ENCODE assay signal across 24 cellular contexts in the genomic region with DNA sequence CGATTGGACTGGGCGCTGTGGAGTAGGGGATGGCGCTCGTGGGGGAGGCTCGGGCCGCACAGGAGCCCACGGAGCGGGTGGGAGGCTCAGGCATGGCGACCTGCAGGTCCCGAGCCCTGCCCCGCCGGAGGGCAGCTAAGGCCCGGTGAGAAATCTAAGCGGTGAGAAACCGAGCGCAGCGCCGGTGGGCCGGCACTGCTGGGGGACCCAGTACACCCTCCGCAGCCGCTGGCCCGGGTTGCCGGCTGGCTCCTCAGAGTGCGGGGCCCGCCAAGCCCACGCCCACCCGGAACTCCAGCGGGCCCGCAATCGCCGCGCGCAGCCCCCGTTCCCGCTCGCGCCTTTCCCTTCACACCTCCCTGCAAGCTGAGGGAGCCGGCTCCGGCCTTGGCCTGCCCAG. TPM values are rescaled to one million over a fixed set of nuclear protein-coding genes. Genes with fewer than 3 reads are reported as not detected.
DNase-seq lines count a peak whose midpoint lies in the region; ATAC-seq, FAIRE-seq and TF ChIP-seq lines count a peak whose summit lies in the region.
"Had no signal": no experiment of that assay in that cellular context is flagged by ENCODE, and none has a peak within 500 bp of the region (broad histone marks: within the 10 kb centered on the region; RNA-seq: fewer than 3 reads in every experiment).

No MANE protein-coding gene starts in this region.

- POLR2A ChIA-PET in K562 (lab: Yijun Ruan, JAX): no interaction called here

- no peaks in the 10 kb centered on the region for H3K79me2 ChIP-seq in K562 (ENCODE audit: control insufficient read depth, insufficient read depth, low read length)

- H3K4me1 ChIP-seq in right cardiac atrium (ENCODE audit: control insufficient read depth, insufficient read depth, low read length): no peaks in the 10 kb centered on the region
- no peaks in the 10 kb centered on the region for H3K4me1 ChIP-seq in right atrium auricular region
- no peaks in the 10 kb centered on the region; a peak in 1 of 5 replicates for H3K4me1 ChIP-seq in K562 (replicated peaks in 1 of 2; ENCODE audit: control insufficient read depth in 2 of 2, insufficient read depth in 2 of 2, low read length in 2 of 2)
- no peaks in the 10 kb centered on the region for H3K4me1 ChIP-seq in testis
- H3K4me1 ChIP-seq: A549, BE2C had no signal

- in situ Hi-C loops in K562 (cut with MboI): no loop called here

- no peak overlapping the region for H3K9ac ChIP-seq in K562 (ENCODE audit: insufficient read depth in 1 of 2, low read depth in 2 of 2, low read length in 2 of 2)
- H3K9ac ChIP-seq: BLaER1 treated with 17β-estradiol and CSF1 and Interleukin-3, amounts not matched to agents 10 nM and 100 nM had no signal

- H4K20me1 ChIP-seq in K562 (replicated peaks; ENCODE audit: control insufficient read depth, insufficient read depth, low read length): no peaks in the 10 kb centered on the region
- H4K20me1 ChIP-seq: BLaER1 treated with 17β-estradiol and CSF1 and Interleukin-3, amounts not matched to agents 10 nM and 100 nM had no signal

- H3K9me1 ChIP-seq in K562 (ENCODE audit: control insufficient read depth, insufficient read depth, low read length): no peaks in the 10 kb centered on the region

- intact Hi-C loops in right cardiac atrium (cut with DNase I) (no loop called here), K562 (cut with micrococcal nuclease) (no loop called here), testis (cut with DNase I; ENCODE audit: low total_unique reads) (no loop called here)

- H3K27me3 ChIP-seq in right cardiac atrium (ENCODE audit: control insufficient read depth, insufficient read depth): no peaks in the 10 kb centered on the region
- H3K27me3 ChIP-seq in right atrium auricular region: no peaks in the 10 kb centered on the region
- H3K27me3 ChIP-seq in K562 (ENCODE audit: control insufficient read depth in 2 of 2, insufficient read depth in 2 of 2, low read length in 2 of 2): no peaks in the 10 kb centered on the region
- no peaks in the 10 kb centered on the region for H3K27me3 ChIP-seq in testis
- H3K27me3 ChIP-seq: BE2C; BLaER1 treated with 17β-estradiol and CSF1 and Interleukin-3, amounts not matched to agents 10 nM and 100 nM had no signal

- WGBS in right cardiac atrium: 98% methylated on average over 39 of the region's 39 CpGs
- WGBS in K562 (ENCODE audit: insufficient coverage, low coverage, missing lambda C conversion rate): 93% methylated on average over 22 of the region's 39 CpGs
- WGBS in testis, 2 donors: 77% methylated on average over 39 of the region's 39 CpGs; no CpG with 5 or more reads in 1 of the 2 donors

- CTCF ChIA-PET in K562 (lab: Yijun Ruan, JAX; ENCODE audit: low intra/inter-chr PET ratio): no interaction called here

- no peak for TF ChIP-seq EP300 in K562 (IDR thresholded peaks at IDR 0.05; ENCODE audit: low read length)

- no peak overlapping the region for H3K4me3 ChIP-seq in right cardiac atrium (ENCODE audit: low read length)
- no peak overlapping the region for H3K4me3 ChIP-seq in right atrium auricular region
- no peak overlapping the region for H3K4me3 ChIP-seq in K562
- H3K4me3 ChIP-seq in testis: peak overlapping the region; percentile 51 to 52
- H3K4me3 ChIP-seq: A549; BLaER1 treated with 17β-estradiol and CSF1 and Interleukin-3, amounts not matched to agents 10 nM and 100 nM; GM12878 had no signal

- H3K9me3 ChIP-seq in right cardiac atrium (ENCODE audit: control insufficient read depth, low read length) (no peaks in the 10 kb centered on the region), right atrium auricular region (no peaks in the 10 kb centered on the region), K562 (replicated peaks; ENCODE audit: control insufficient read depth, insufficient read depth, low read depth, low read length) (no peaks in the 10 kb centered on the region), testis (no peaks in the 10 kb centered on the region)
- H3K9me3 ChIP-seq: A549, BE2C had no signal

- TF ChIP-seq RAD21 in K562 (CRISPR knock-in tag; conservative IDR thresholded peaks at IDR 0.05 in 1 of 2, IDR thresholded peaks at IDR 0.05 in 1 of 2): no peak

- BruUV-seq in K562 (replicated peaks; lab: Mats Ljungman, UMichigan): no TSS peak

- H3K4me2 ChIP-seq in K562 (ENCODE audit: insufficient read depth, low read length): no peak overlapping the region
- H3K4me2 ChIP-seq: A549; BLaER1 treated with 17β-estradiol and CSF1 and Interleukin-3, amounts not matched to agents 10 nM and 100 nM had no signal

- H3K36me3 ChIP-seq in right atrium auricular region (no peaks in the 10 kb centered on the region), K562 (ENCODE audit: control insufficient read depth, insufficient read depth, low read length) (no peaks in the 10 kb centered on the region), testis (ENCODE audit: low read depth, missing control alignments) (no peaks in the 10 kb centered on the region)
- H3K36me3 ChIP-seq: BE2C; BLaER1 treated with 17β-estradiol and CSF1 and Interleukin-3, amounts not matched to agents 10 nM and 100 nM had no signal

- no peak for FAIRE-seq in K562 (lab: Jason Lieb, UNC)
- FAIRE-seq: A549, D721Med, GM12878, GM19239 had no signal

- TF ChIP-seq POLR2A in K562 (conservative IDR thresholded peaks at IDR 0.05) (no peak), testis (IDR thresholded peaks at IDR 0.05) (no peak)

- H2AFZ ChIP-seq in K562 (ENCODE audit: low read depth, low read length): no peak overlapping the region

- H3K27ac ChIP-seq in right cardiac atrium (ENCODE audit: low read length): no peak overlapping the region
- H3K27ac ChIP-seq in right atrium auricular region: no peak overlapping the region
- no peak overlapping the region for H3K27ac ChIP-seq in K562 (ENCODE audit: extremely low read depth, low read depth, low read length)
- H3K27ac ChIP-seq in testis: no peak overlapping the region
- H3K27ac ChIP-seq: A549; BLaER1 treated with 17β-estradiol and CSF1 and Interleukin-3, amounts not matched to agents 10 nM and 100 nM had no signal

- TF ChIP-seq CTCF in right atrium auricular region (IDR thresholded peaks at IDR 0.05) (no peak), K562 (IDR thresholded peaks at IDR 0.05 in 2 of 3, conservative IDR thresholded peaks at IDR 0.05 in 1 of 3; ENCODE audit: insufficient read depth in 2 of 3, low read depth in 1 of 3, low read length in 3 of 3) (no peak), testis (IDR thresholded peaks at IDR 0.05) (no peak)

- DNase-seq in right cardiac atrium (peak in 2 of 3 donors; percentile 41 to 49), right atrium auricular region (ENCODE audit: low spot score) (no peak), K562 (ENCODE audit: extremely low read depth in 1 of 4, low spot score in 3 of 4) (no peak), testis (peak; percentile 18), hippocampal formation (lab: John Stamatoyannopoulos, UW) (no peak)
- DNase-seq: 8988T; ACHN; AML-193; BE2C; CD4-positive, alpha-beta T cell; CD8-positive, alpha-beta memory T cell; DMS 273 treated with DMSO at 0.1 percent for 48 hours; DMS79; EL; GDM1; GOT3; H7 had no signal

- no peak for ATAC-seq in right cardiac atrium
- no peak for ATAC-seq in K562
- no peak for ATAC-seq in GM19467 (IDR thresholded peaks at IDR 0.05; ENCODE audit: unreplicated experiment)
- ATAC-seq: A549, GM12878, HCT116 had no signal

TF ChIP-seq in K562, 482 proteins besides CTCF, POLR2A, EP300 and RAD21 (continues in another document):
- TF ChIP-seq XRCC4 (IDR thresholded peaks at IDR 0.05; ENCODE audit: extremely low read depth, insufficient read depth, insufficient read length): no peak
- no peak for TF ChIP-seq RB1 (IDR thresholded peaks at IDR 0.05; ENCODE audit: low read depth)
- TF ChIP-seq, protein P1, sequence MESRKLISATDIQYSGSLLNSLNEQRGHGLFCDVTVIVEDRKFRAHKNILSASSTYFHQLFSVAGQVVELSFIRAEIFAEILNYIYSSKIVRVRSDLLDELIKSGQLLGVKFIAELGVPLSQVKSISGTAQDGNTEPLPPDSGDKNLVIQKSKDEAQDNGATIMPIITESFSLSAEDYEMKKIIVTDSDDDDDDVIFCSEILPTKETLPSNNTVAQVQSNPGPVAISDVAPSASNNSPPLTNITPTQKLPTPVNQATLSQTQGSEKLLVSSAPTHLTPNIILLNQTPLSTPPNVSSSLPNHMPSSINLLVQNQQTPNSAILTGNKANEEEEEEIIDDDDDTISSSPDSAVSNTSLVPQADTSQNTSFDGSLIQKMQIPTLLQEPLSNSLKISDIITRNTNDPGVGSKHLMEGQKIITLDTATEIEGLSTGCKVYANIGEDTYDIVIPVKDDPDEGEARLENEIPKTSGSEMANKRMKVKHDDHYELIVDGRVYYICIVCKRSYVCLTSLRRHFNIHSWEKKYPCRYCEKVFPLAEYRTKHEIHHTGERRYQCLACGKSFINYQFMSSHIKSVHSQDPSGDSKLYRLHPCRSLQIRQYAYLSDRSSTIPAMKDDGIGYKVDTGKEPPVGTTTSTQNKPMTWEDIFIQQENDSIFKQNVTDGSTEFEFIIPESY (CRISPR knock-in tag; IDR thresholded peaks at IDR 0.05): peak; percentile 58; the same call in 1 of the 2 replicates

RNA-seq across cellular contexts. Expression of a gene that starts 59.7 kb away (rescaled TPM):
- total RNA-seq in right cardiac atrium (10 to 100 TPM; 12.6 to 25.9 (median 22.2) TPM), right atrium auricular region (10 to 100 TPM; 15.6 to 25.1 TPM), K562 (2014; rRNA removed) (31.1 and 31.5 TPM in 2 replicates), K562 (2014; rRNA removed; fragmentation: Illumina TruSeq; extraction: Trizol) (27.2 and 29.2 TPM in 2 replicates), K562 (2015; rRNA removed; fragmentation: Illumina TruSeq; extraction: Trizol) (37.8 and 43.5 TPM in 2 replicates), K562 (2021) (32.5 and 34.4 TPM in 2 replicates), testis (10 to 100 TPM; 39.1 to 48.1 TPM)
- polyA plus RNA-seq in right cardiac atrium (13.0 TPM), K562 (2011; rRNA removed) (41.9 and 46.1 TPM in 2 replicates), K562 (2014; fragmentation: Illumina TruSeq; extraction: Trizol) (27.1 and 29.8 TPM in 2 replicates), K562 (2014; fragmentation: Nextera tagmentation; extraction: Ambion mirVana) (10 to 100 TPM; 10.8 to 12.9 TPM), K562 (2014; rRNA removed) (33.4 and 37.1 TPM in 2 replicates), testis (ENCODE audit: insufficient read depth, low read depth, low replicate concordance) (45.0 TPM)
- 54.7 and 71.0 TPM in 2 replicates for total RNA-seq in K562 (2011; cell fraction: chromatin; rRNA removed; ENCODE audit: low replicate concordance)
- total RNA-seq in K562 (2011; cell fraction: nucleolus; rRNA removed): 35.4 TPM in 2 replicates
- total RNA-seq in K562 (2011; cell fraction: nucleoplasm; rRNA removed): 46.5 and 66.0 TPM in 2 replicates
- 21.3 and 30.8 TPM in 2 replicates for polyA plus RNA-seq in K562 (2011; cell fraction: cytosol; rRNA removed)
- 66.4 and 72.9 TPM in 2 replicates for polyA plus RNA-seq in K562 (2011; cell fraction: nucleus; rRNA removed)
- polyA plus RNA-seq in K562 (2012): 31.8 and 37.9 TPM in 2 replicates
- polyA minus RNA-seq in K562 (2011; rRNA and poly(A)+ RNA removed): 49.0 and 49.4 TPM in 2 replicates
- 22.9 and 24.3 TPM in 2 replicates for polyA minus RNA-seq in K562 (2011; cell fraction: cytosol; rRNA and poly(A)+ RNA removed)
- 36.1 and 55.1 TPM in 2 replicates for polyA minus RNA-seq in K562 (2011; cell fraction: nucleus; rRNA and poly(A)+ RNA removed)

Comparison
In these comparisons a context has a peak if more than half of its experiments do, and no peak if none do; other contexts are left out.
1. DNase-seq: peak in right cardiac atrium (2 of 3) and testis (single experiment); none in right atrium auricular region (single experiment), K562 (0 of 4) and hippocampal formation (0 of 2).
2. H3K4me3 ChIP-seq: peak in testis (2 of 2); none in right cardiac atrium (single experiment), right atrium auricular region (0 of 2) and K562 (single experiment).